Comparison of ENCODE assay signal across 1 cellular context in the genomic region with DNA sequence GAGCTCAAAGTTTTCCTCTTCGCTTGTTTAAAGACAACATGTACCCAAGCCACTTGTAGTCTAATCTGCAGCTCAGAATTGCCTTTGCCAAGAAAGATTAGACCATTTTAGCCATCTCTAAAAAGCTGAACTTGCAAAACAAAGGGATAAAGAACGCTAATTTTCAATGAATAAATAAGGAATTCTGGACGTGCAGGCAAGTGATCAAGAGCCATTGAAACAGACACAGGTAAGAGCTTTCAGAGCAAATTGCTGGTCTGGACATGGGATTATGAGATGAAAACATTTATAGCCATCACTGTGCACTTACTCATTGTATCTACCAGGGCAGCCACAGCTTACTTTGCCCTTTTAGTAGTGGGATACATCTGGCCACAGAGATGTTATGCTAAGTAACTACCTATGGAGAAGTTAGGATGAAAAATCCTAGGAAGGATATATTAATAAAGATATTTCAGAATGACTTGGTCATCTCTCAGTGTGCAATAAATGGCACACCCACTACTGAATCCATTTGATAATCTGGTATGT.
TF ChIP-seq lines count a peak whose summit lies in the region.

No MANE protein-coding gene starts in this region.

TF ChIP-seq in HepG2, 621 proteins besides CTCF, POLR2A, EP300 and RAD21:
- TF ChIP-seq MAFK (conservative IDR thresholded peaks at IDR 0.05 in 1 of 2, IDR thresholded peaks at IDR 0.05 in 1 of 2; ENCODE audit: low read length in 2 of 2), result peak; percentile 65 to 69; a peak in 2 of 4 replicates
- TF ChIP-seq, protein P1, sequence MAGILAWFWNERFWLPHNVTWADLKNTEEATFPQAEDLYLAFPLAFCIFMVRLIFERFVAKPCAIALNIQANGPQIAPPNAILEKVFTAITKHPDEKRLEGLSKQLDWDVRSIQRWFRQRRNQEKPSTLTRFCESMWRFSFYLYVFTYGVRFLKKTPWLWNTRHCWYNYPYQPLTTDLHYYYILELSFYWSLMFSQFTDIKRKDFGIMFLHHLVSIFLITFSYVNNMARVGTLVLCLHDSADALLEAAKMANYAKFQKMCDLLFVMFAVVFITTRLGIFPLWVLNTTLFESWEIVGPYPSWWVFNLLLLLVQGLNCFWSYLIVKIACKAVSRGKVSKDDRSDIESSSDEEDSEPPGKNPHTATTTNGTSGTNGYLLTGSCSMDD (CRISPR knock-in tag; IDR thresholded peaks at IDR 0.05), result no peak
- TF ChIP-seq GATAD2A (CRISPR knock-in tag; IDR thresholded peaks at IDR 0.05), result no peak
- TF ChIP-seq MAFF (IDR thresholded peaks at IDR 0.05; ENCODE audit: low read depth, low read length), result 0 out of 2 replicates have a peak, but pooled peaks have one; percentile 37
- TF ChIP-seq SSRP1 (CRISPR knock-in tag; IDR thresholded peaks at IDR 0.05), result 0 out of 2 replicates have a peak, but pooled peaks have one; percentile 13
- TF ChIP-seq U2AF2 (IDR thresholded peaks at IDR 0.05; ENCODE audit: low read depth, low read length), result no peak
